ENCODE assay signal across 2 cellular contexts in the genomic region with DNA sequence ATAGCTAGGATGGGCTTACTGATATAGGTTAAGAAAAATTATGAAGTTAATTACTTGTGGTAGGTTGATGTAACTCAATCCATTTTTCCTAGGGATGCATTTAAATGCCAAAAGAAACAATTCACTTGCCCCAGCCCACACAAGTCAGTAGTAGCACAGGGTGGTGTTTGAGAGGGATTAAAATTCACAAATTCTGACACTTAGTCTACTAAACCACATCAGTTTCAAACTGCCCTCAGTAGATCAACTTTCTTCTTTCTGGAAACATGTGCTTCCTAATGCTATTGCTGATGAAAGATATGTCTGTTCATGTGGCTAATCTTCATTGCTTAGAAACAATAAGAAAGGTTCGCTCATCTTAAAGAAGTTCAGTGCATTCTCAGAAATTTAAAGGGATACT.
TF ChIP-seq lines count a peak whose summit lies in the region.

No MANE protein-coding gene starts in this region.

TF ChIP-seq in GM23338, 12 proteins besides CTCF, POLR2A, EP300 and RAD21:
- TF ChIP-seq, protein P1, sequence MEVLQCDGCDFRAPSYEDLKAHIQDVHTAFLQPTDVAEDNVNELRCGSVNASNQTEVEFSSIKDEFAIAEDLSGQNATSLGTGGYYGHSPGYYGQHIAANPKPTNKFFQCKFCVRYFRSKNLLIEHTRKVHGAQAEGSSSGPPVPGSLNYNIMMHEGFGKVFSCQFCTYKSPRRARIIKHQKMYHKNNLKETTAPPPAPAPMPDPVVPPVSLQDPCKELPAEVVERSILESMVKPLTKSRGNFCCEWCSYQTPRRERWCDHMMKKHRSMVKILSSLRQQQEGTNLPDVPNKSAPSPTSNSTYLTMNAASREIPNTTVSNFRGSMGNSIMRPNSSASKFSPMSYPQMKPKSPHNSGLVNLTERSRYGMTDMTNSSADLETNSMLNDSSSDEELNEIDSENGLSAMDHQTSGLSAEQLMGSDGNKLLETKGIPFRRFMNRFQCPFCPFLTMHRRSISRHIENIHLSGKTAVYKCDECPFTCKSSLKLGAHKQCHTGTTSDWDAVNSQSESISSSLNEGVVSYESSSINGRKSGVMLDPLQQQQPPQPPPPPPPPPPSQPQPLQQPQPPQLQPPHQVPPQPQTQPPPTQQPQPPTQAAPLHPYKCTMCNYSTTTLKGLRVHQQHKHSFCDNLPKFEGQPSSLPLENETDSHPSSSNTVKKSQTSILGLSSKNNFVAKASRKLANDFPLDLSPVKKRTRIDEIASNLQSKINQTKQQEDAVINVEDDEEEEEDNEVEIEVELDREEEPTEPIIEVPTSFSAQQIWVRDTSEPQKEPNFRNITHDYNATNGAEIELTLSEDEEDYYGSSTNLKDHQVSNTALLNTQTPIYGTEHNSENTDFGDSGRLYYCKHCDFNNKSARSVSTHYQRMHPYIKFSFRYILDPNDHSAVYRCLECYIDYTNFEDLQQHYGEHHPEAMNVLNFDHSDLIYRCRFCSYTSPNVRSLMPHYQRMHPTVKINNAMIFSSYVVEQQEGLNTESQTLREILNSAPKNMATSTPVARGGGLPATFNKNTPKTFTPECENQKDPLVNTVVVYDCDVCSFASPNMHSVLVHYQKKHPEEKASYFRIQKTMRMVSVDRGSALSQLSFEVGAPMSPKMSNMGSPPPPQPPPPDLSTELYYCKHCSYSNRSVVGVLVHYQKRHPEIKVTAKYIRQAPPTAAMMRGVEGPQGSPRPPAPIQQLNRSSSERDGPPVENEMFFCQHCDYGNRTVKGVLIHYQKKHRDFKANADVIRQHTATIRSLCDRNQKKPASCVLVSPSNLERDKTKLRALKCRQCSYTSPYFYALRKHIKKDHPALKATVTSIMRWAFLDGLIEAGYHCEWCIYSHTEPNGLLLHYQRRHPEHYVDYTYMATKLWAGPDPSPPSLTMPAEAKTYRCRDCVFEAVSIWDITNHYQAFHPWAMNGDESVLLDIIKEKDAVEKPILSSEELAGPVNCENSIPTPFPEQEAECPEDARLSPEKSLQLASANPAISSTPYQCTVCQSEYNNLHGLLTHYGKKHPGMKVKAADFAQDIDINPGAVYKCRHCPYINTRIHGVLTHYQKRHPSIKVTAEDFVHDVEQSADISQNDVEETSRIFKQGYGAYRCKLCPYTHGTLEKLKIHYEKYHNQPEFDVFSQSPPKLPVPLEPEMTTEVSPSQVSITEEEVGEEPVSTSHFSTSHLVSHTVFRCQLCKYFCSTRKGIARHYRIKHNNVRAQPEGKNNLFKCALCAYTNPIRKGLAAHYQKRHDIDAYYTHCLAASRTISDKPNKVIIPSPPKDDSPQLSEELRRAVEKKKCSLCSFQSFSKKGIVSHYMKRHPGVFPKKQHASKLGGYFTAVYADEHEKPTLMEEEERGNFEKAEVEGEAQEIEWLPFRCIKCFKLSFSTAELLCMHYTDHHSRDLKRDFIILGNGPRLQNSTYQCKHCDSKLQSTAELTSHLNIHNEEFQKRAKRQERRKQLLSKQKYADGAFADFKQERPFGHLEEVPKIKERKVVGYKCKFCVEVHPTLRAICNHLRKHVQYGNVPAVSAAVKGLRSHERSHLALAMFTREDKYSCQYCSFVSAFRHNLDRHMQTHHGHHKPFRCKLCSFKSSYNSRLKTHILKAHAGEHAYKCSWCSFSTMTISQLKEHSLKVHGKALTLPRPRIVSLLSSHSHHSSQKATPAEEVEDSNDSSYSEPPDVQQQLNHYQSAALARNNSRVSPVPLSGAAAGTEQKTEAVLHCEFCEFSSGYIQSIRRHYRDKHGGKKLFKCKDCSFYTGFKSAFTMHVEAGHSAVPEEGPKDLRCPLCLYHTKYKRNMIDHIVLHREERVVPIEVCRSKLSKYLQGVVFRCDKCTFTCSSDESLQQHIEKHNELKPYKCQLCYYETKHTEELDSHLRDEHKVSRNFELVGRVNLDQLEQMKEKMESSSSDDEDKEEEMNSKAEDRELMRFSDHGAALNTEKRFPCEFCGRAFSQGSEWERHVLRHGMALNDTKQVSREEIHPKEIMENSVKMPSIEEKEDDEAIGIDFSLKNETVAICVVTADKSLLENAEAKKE (CRISPR knock-in tag; IDR thresholded peaks at IDR 0.05), result no peak
- no peak for TF ChIP-seq ZNF331 (CRISPR knock-in tag; IDR thresholded peaks at IDR 0.05; ENCODE audit: low read depth)
- TF ChIP-seq NANOG (IDR thresholded peaks at IDR 0.05; ENCODE audit: borderline replicate concordance), result no peak
- TF ChIP-seq EZH2phosphoT487 (IDR thresholded peaks at IDR 0.05; ENCODE audit: unreplicated experiment), result no peak
- TF ChIP-seq EZH2 (IDR thresholded peaks at IDR 0.05; ENCODE audit: low read depth, unreplicated experiment), result no peak
TF ChIP-seq in GM23338: peak in this region for 0.

TF ChIP-seq in WTC11, 78 proteins besides CTCF, POLR2A, EP300 and RAD21 (continued from another document):
- no peak for TF ChIP-seq ZNF512 (CRISPR knock-in tag; IDR thresholded peaks at IDR 0.05; ENCODE audit: borderline replicate concordance)
- no peak for TF ChIP-seq RELA (CRISPR knock-in tag; IDR thresholded peaks at IDR 0.05; ENCODE audit: borderline replicate concordance)
